In genomic region chr6:14676977-14677781, GRCh38 we compare ENCODE assay signal across 21 cellular contexts.
DNase-seq lines count a peak whose midpoint lies in the region; ATAC-seq lines count a peak whose summit lies in the region.
"Had no signal": no experiment of that assay in that cellular context is flagged by ENCODE, and none has a peak within 500 bp of the region (broad histone marks: within the 10 kb centered on the region; RNA-seq: fewer than 3 reads in every experiment).

No MANE protein-coding gene starts in this region.

- ATAC-seq in stimulated activated naive CD8-positive, alpha-beta T cell treated with anti-CD3 and anti-CD28 coated beads, Interleukin-15, Interleukin-2, amounts not matched to agents 100 U/mL and 50 U/mL, for 24 hours: no peak
- ATAC-seq in activated naive CD8-positive, alpha-beta T cell treated with anti-CD3 and anti-CD28 coated beads, Interleukin-2, amount 50 U/mL, for 24 hours: no peak
- no peak for ATAC-seq in stimulated activated memory B cell treated with anti-CD40 and anti-IgM and Interleukin-4, amounts not matched to agents 10 μg/mL and 1 μg/mL and 100 μg/mL, for 72 hours
- ATAC-seq in HG02852 (IDR thresholded peaks at IDR 0.05; ENCODE audit: unreplicated experiment): no peak

- H3K36me3 Mint-ChIP-seq in stimulated activated naive CD8-positive, alpha-beta T cell treated with anti-CD3 and anti-CD28 coated beads, Interleukin-15, Interleukin-2, amounts not matched to agents 100 ng/mL and 50 ng/mL, for 24 hours (ENCODE audit: low read depth): no peaks in the 10 kb centered on the region
- no peaks in the 10 kb centered on the region for H3K36me3 Mint-ChIP-seq in activated naive CD8-positive, alpha-beta T cell treated with anti-CD3 and anti-CD28 coated beads, Interleukin-2, amount 50 U/mL, for 24 hours (ENCODE audit: low read depth)
- H3K36me3 Mint-ChIP-seq in stimulated activated memory B cell treated with anti-CD40 and anti-IgM and Interleukin-4, amounts not matched to agents 10 μg/mL and 1 μg/mL and 100 μg/mL, for 72 hours: no peaks in the 10 kb centered on the region
- H3K36me3 Mint-ChIP-seq: CD4-positive, CD25-positive, alpha-beta regulatory T cell had no signal

- H3K4me3 Mint-ChIP-seq in stimulated activated naive CD8-positive, alpha-beta T cell treated with anti-CD3 and anti-CD28 coated beads, Interleukin-15, Interleukin-2, amounts not matched to agents 100 ng/mL and 50 ng/mL, for 24 hours: no peak overlapping the region
- no peak overlapping the region for H3K4me3 Mint-ChIP-seq in activated naive CD8-positive, alpha-beta T cell treated with anti-CD3 and anti-CD28 coated beads, Interleukin-2, amount 50 U/mL, for 24 hours
- no peak overlapping the region for H3K4me3 Mint-ChIP-seq in stimulated activated memory B cell treated with anti-CD40 and anti-IgM and Interleukin-4, amounts not matched to agents 10 μg/mL and 1 μg/mL and 100 μg/mL, for 72 hours
- H3K4me3 Mint-ChIP-seq: CD4-positive, CD25-positive, alpha-beta regulatory T cell; HFFc6 had no signal

- H3K4me1 Mint-ChIP-seq in stimulated activated naive CD8-positive, alpha-beta T cell treated with anti-CD3 and anti-CD28 coated beads, Interleukin-15, Interleukin-2, amounts not matched to agents 100 ng/mL and 50 ng/mL, for 24 hours (ENCODE audit: low read depth): peaks cover 20% of the 10 kb centered on the region
- H3K4me1 Mint-ChIP-seq in activated naive CD8-positive, alpha-beta T cell treated with anti-CD3 and anti-CD28 coated beads, Interleukin-2, amount 50 U/mL, for 24 hours: peaks cover 22% of the 10 kb centered on the region
- peaks cover 4% of the 10 kb centered on the region for H3K4me1 Mint-ChIP-seq in stimulated activated memory B cell treated with anti-CD40 and anti-IgM and Interleukin-4, amounts not matched to agents 10 μg/mL and 1 μg/mL and 100 μg/mL, for 72 hours
- H3K4me1 Mint-ChIP-seq: CD4-positive, CD25-positive, alpha-beta regulatory T cell had no signal

- no peak for DNase-seq in stimulated activated naive CD8-positive, alpha-beta T cell treated with anti-CD3 and anti-CD28 coated beads, Interleukin-15, Interleukin-2, amounts not matched to agents 100 U/mL and 50 U/mL, for 24 hours
- no peak for DNase-seq in activated naive CD8-positive, alpha-beta T cell treated with anti-CD3 and anti-CD28 coated beads, Interleukin-2, amount 50 U/mL, for 24 hours
- DNase-seq in iPS-NIHi7 (ENCODE audit: extremely low spot score) (peak; percentile 32), mesenteric fat pad (ENCODE audit: low spot score) (no peak), DMS 273 (lab: John Stamatoyannopoulos, UW; ENCODE audit: unreplicated experiment) (no peak)
- DNase-seq: BE2C; CD4-positive, CD25-positive, alpha-beta regulatory T cell; COR-L47; DMS153; GF-D8; GM23248; HFFc6; Karpas-422; MG63; NCI-H1048; NCI-H1436; NCI-H1930; Peyer's patch had no signal

- peaks cover under 1% of the 10 kb centered on the region for H3K9me3 Mint-ChIP-seq in stimulated activated naive CD8-positive, alpha-beta T cell treated with anti-CD3 and anti-CD28 coated beads, Interleukin-15, Interleukin-2, amounts not matched to agents 100 ng/mL and 50 ng/mL, for 24 hours
- no peaks in the 10 kb centered on the region for H3K9me3 Mint-ChIP-seq in activated naive CD8-positive, alpha-beta T cell treated with anti-CD3 and anti-CD28 coated beads, Interleukin-2, amount 50 U/mL, for 24 hours
- H3K9me3 Mint-ChIP-seq in stimulated activated memory B cell treated with anti-CD40 and anti-IgM and Interleukin-4, amounts not matched to agents 10 μg/mL and 1 μg/mL and 100 μg/mL, for 72 hours: no peaks in the 10 kb centered on the region
- H3K9me3 Mint-ChIP-seq: HFFc6 had no signal

- H3K27me3 Mint-ChIP-seq in stimulated activated naive CD8-positive, alpha-beta T cell treated with anti-CD3 and anti-CD28 coated beads, Interleukin-15, Interleukin-2, amounts not matched to agents 100 ng/mL and 50 ng/mL, for 24 hours: no peaks in the 10 kb centered on the region
- no peaks in the 10 kb centered on the region for H3K27me3 Mint-ChIP-seq in activated naive CD8-positive, alpha-beta T cell treated with anti-CD3 and anti-CD28 coated beads, Interleukin-2, amount 50 U/mL, for 24 hours
- no peaks in the 10 kb centered on the region for H3K27me3 Mint-ChIP-seq in stimulated activated memory B cell treated with anti-CD40 and anti-IgM and Interleukin-4, amounts not matched to agents 10 μg/mL and 1 μg/mL and 100 μg/mL, for 72 hours
- H3K27me3 Mint-ChIP-seq: CD4-positive, CD25-positive, alpha-beta regulatory T cell had no signal

- H3K27ac Mint-ChIP-seq in stimulated activated naive CD8-positive, alpha-beta T cell treated with anti-CD3 and anti-CD28 coated beads, Interleukin-15, Interleukin-2, amounts not matched to agents 100 ng/mL and 50 ng/mL, for 24 hours: peak overlapping the region; percentile 1
- peak overlapping the region; percentile 15 for H3K27ac Mint-ChIP-seq in activated naive CD8-positive, alpha-beta T cell treated with anti-CD3 and anti-CD28 coated beads, Interleukin-2, amount 50 U/mL, for 24 hours
- H3K27ac Mint-ChIP-seq in stimulated activated memory B cell treated with anti-CD40 and anti-IgM and Interleukin-4, amounts not matched to agents 10 μg/mL and 1 μg/mL and 100 μg/mL, for 72 hours: peak overlapping the region; percentile 11
- H3K27ac Mint-ChIP-seq: CD4-positive, CD25-positive, alpha-beta regulatory T cell; HFFc6 had no signal
